Comparison of ENCODE assay signal across 1 cellular context in the genomic region with DNA sequence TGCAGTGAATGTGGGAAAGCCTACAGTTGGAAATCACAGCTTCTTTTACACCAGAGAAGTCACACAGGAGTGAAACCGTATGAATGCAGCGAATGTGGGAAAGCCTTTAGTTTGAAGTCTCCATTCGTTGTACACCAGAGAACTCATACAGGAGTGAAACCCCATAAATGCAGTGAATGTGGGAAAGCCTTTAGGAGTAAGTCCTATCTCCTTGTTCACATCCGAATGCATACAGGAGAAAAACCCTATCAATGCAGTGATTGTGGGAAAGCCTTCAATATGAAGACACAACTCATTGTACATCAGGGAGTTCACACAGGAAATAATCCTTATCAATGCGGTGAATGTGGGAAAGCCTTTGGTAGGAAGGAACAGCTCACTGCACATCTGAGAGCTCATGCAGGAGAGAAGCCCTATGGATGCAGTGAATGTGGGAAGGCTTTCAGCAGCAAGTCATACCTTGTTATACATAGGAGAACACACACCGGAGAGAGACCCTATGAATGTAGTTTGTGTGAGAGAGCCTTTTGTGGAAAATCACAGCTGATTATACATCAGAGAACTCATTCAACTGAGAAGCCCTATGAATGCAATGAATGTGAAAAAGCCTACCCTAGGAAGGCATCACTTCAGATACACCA.
TF ChIP-seq lines count a peak whose summit lies in the region.

No MANE protein-coding gene starts in this region.

TF ChIP-seq in GM23338, 12 proteins besides CTCF, POLR2A, EP300 and RAD21:
- no peak for TF ChIP-seq JUNB (IDR thresholded peaks at IDR 0.05; ENCODE audit: unreplicated experiment)
- no peak for TF ChIP-seq CREB1 (CRISPR knock-in tag; IDR thresholded peaks at IDR 0.05; ENCODE audit: low read depth)
- TF ChIP-seq, protein P1, sequence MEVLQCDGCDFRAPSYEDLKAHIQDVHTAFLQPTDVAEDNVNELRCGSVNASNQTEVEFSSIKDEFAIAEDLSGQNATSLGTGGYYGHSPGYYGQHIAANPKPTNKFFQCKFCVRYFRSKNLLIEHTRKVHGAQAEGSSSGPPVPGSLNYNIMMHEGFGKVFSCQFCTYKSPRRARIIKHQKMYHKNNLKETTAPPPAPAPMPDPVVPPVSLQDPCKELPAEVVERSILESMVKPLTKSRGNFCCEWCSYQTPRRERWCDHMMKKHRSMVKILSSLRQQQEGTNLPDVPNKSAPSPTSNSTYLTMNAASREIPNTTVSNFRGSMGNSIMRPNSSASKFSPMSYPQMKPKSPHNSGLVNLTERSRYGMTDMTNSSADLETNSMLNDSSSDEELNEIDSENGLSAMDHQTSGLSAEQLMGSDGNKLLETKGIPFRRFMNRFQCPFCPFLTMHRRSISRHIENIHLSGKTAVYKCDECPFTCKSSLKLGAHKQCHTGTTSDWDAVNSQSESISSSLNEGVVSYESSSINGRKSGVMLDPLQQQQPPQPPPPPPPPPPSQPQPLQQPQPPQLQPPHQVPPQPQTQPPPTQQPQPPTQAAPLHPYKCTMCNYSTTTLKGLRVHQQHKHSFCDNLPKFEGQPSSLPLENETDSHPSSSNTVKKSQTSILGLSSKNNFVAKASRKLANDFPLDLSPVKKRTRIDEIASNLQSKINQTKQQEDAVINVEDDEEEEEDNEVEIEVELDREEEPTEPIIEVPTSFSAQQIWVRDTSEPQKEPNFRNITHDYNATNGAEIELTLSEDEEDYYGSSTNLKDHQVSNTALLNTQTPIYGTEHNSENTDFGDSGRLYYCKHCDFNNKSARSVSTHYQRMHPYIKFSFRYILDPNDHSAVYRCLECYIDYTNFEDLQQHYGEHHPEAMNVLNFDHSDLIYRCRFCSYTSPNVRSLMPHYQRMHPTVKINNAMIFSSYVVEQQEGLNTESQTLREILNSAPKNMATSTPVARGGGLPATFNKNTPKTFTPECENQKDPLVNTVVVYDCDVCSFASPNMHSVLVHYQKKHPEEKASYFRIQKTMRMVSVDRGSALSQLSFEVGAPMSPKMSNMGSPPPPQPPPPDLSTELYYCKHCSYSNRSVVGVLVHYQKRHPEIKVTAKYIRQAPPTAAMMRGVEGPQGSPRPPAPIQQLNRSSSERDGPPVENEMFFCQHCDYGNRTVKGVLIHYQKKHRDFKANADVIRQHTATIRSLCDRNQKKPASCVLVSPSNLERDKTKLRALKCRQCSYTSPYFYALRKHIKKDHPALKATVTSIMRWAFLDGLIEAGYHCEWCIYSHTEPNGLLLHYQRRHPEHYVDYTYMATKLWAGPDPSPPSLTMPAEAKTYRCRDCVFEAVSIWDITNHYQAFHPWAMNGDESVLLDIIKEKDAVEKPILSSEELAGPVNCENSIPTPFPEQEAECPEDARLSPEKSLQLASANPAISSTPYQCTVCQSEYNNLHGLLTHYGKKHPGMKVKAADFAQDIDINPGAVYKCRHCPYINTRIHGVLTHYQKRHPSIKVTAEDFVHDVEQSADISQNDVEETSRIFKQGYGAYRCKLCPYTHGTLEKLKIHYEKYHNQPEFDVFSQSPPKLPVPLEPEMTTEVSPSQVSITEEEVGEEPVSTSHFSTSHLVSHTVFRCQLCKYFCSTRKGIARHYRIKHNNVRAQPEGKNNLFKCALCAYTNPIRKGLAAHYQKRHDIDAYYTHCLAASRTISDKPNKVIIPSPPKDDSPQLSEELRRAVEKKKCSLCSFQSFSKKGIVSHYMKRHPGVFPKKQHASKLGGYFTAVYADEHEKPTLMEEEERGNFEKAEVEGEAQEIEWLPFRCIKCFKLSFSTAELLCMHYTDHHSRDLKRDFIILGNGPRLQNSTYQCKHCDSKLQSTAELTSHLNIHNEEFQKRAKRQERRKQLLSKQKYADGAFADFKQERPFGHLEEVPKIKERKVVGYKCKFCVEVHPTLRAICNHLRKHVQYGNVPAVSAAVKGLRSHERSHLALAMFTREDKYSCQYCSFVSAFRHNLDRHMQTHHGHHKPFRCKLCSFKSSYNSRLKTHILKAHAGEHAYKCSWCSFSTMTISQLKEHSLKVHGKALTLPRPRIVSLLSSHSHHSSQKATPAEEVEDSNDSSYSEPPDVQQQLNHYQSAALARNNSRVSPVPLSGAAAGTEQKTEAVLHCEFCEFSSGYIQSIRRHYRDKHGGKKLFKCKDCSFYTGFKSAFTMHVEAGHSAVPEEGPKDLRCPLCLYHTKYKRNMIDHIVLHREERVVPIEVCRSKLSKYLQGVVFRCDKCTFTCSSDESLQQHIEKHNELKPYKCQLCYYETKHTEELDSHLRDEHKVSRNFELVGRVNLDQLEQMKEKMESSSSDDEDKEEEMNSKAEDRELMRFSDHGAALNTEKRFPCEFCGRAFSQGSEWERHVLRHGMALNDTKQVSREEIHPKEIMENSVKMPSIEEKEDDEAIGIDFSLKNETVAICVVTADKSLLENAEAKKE (CRISPR knock-in tag; IDR thresholded peaks at IDR 0.05): no peak
- no peak for TF ChIP-seq NANOG (IDR thresholded peaks at IDR 0.05; ENCODE audit: borderline replicate concordance)
- no peak for TF ChIP-seq EZH2 (IDR thresholded peaks at IDR 0.05; ENCODE audit: low read depth, unreplicated experiment)
- TF ChIP-seq POLR2AphosphoS5 (IDR thresholded peaks at IDR 0.05; ENCODE audit: low read depth): no peak
- TF ChIP-seq EZH2phosphoT487 (IDR thresholded peaks at IDR 0.05; ENCODE audit: unreplicated experiment): no peak
- TF ChIP-seq STAT1 (IDR thresholded peaks at IDR 0.05; ENCODE audit: unreplicated experiment): no peak
- TF ChIP-seq ZNF331 (CRISPR knock-in tag; IDR thresholded peaks at IDR 0.05; ENCODE audit: low read depth): no peak
- no peak for TF ChIP-seq ZNF114 (CRISPR knock-in tag; IDR thresholded peaks at IDR 0.05)
- TF ChIP-seq, protein P2, sequence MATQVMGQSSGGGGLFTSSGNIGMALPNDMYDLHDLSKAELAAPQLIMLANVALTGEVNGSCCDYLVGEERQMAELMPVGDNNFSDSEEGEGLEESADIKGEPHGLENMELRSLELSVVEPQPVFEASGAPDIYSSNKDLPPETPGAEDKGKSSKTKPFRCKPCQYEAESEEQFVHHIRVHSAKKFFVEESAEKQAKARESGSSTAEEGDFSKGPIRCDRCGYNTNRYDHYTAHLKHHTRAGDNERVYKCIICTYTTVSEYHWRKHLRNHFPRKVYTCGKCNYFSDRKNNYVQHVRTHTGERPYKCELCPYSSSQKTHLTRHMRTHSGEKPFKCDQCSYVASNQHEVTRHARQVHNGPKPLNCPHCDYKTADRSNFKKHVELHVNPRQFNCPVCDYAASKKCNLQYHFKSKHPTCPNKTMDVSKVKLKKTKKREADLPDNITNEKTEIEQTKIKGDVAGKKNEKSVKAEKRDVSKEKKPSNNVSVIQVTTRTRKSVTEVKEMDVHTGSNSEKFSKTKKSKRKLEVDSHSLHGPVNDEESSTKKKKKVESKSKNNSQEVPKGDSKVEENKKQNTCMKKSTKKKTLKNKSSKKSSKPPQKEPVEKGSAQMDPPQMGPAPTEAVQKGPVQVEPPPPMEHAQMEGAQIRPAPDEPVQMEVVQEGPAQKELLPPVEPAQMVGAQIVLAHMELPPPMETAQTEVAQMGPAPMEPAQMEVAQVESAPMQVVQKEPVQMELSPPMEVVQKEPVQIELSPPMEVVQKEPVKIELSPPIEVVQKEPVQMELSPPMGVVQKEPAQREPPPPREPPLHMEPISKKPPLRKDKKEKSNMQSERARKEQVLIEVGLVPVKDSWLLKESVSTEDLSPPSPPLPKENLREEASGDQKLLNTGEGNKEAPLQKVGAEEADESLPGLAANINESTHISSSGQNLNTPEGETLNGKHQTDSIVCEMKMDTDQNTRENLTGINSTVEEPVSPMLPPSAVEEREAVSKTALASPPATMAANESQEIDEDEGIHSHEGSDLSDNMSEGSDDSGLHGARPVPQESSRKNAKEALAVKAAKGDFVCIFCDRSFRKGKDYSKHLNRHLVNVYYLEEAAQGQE (IDR thresholded peaks at IDR 0.05; ENCODE audit: unreplicated experiment): no peak
- TF ChIP-seq, protein P3, sequence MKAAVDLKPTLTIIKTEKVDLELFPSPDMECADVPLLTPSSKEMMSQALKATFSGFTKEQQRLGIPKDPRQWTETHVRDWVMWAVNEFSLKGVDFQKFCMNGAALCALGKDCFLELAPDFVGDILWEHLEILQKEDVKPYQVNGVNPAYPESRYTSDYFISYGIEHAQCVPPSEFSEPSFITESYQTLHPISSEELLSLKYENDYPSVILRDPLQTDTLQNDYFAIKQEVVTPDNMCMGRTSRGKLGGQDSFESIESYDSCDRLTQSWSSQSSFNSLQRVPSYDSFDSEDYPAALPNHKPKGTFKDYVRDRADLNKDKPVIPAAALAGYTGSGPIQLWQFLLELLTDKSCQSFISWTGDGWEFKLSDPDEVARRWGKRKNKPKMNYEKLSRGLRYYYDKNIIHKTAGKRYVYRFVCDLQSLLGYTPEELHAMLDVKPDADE (IDR thresholded peaks at IDR 0.05): no peak
